Comparison of ENCODE assay signal across 8 cellular contexts in genomic region chr3:192422998-192423349, GRCh38.
DNase-seq lines count a peak whose midpoint lies in the region; ATAC-seq and FAIRE-seq lines count a peak whose summit lies in the region.

No MANE protein-coding gene starts in this region.

- DNase-seq in DMS 273 (lab: John Stamatoyannopoulos, UW; ENCODE audit: unreplicated experiment) (peak; percentile 64), LHCN-M2 (ENCODE audit: low read depth) (peak; percentile 8), RKO (ENCODE audit: low spot score) (peak; percentile 1), iris pigment epithelial cell (ENCODE audit: low read depth) (peak; percentile 29), HTR-8/SVneo (ENCODE audit: insufficient read length, low spot score) (no peak)
- DNase-seq in T-helper 2 cell treated with Interferon-gamma antibody and Interleukin-4, amounts not matched to agents 5 μg/mL and 100 μg/mL, for 36 hours (ENCODE audit: low spot score): no peak

- H3K9me3 Mint-ChIP-seq in T-helper 2 cell treated with Interferon-gamma antibody and Interleukin-4, amounts not matched to agents 5 μg/mL and 100 μg/mL, for 36 hours: no peaks in the 10 kb centered on the region

- no peak overlapping the region for H3K27ac Mint-ChIP-seq in T-helper 2 cell treated with Interferon-gamma antibody and Interleukin-4, amounts not matched to agents 5 μg/mL and 100 μg/mL, for 36 hours

- no peak overlapping the region for H3K4me3 Mint-ChIP-seq in T-helper 2 cell treated with Interferon-gamma antibody and Interleukin-4, amounts not matched to agents 5 μg/mL and 100 μg/mL, for 36 hours

- no peak for FAIRE-seq in HTR-8/SVneo (lab: Jason Lieb, UNC)

- H3K36me3 Mint-ChIP-seq in T-helper 2 cell treated with Interferon-gamma antibody and Interleukin-4, amounts not matched to agents 5 μg/mL and 100 μg/mL, for 36 hours (ENCODE audit: low read depth): no peaks in the 10 kb centered on the region

- no peak for ATAC-seq in activated CD4-positive, CD25-positive, alpha-beta regulatory T cell treated with anti-CD3 and anti-CD28 coated beads, Interleukin-2, amount 50 U/mL, for 24 hours
- no peak for ATAC-seq in HG03175 (IDR thresholded peaks at IDR 0.05; ENCODE audit: unreplicated experiment)

- no peaks in the 10 kb centered on the region for H3K27me3 Mint-ChIP-seq in T-helper 2 cell treated with Interferon-gamma antibody and Interleukin-4, amounts not matched to agents 5 μg/mL and 100 μg/mL, for 36 hours (ENCODE audit: low read depth)

- no peaks in the 10 kb centered on the region for H3K4me1 Mint-ChIP-seq in T-helper 2 cell treated with Interferon-gamma antibody and Interleukin-4, amounts not matched to agents 5 μg/mL and 100 μg/mL, for 36 hours (ENCODE audit: low read depth)

Comparison
In these comparisons a context has a peak if more than half of its experiments do, and no peak if none do; other contexts are left out.
1. DNase-seq: peak in DMS 273 (single experiment), LHCN-M2 (single experiment), RKO (single experiment) and iris pigment epithelial cell (single experiment); none in HTR-8/SVneo (single experiment) and T-helper 2 cell treated with Interferon-gamma antibody and Interleukin-4, amounts not matched to agents 5 μg/mL and 100 μg/mL, for 36 hours (single experiment).